ENCODE assay signal across 1 cellular context in the genomic region with DNA sequence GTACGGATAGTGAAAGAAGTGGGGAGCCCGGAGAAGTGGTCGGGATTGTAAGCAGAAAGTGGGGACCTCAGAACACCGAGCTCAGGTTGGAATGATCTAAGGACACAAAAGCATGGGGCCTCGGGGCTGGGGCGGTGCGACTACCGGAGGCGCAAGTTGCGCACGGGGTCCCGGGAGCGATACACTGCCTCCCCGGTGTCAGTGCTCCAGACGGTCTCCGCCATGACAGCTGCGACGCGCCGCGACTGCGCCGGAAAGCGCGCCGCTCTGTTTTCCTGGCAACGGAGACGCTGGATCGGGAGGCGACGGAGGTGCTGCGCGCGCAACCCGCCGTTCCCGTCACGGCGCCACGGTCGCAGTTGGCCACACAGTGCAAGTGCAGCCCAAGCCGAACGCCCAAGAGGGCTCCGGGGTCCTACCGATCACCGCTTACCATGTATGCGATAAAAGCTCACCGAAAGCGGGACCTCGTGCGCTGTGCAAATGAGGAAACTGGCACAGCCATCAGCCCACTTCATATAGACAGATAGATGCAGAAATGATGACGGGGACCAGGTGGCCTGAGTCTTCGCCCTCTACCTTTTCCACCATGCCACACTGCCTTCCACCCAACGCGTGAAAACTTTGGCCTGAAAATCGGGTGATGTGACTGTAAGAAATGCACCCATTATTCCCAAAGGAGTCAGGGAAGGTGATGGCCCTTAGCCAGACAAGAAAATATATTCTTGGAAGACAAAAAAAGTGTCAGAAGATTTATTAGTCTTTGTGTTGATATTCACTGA.
TF ChIP-seq lines count a peak whose summit lies in the region.

A gene (minus strand): TSS at position 249 of the 782 bp plus-strand sequence. CDS start 25 bp downstream, at position 224.

TF ChIP-seq in H1, 55 proteins besides CTCF, POLR2A, EP300 and RAD21:
- TF ChIP-seq TEAD4 (IDR thresholded peaks at IDR 0.05; ENCODE audit: low read depth, low read length) = no peak
- TF ChIP-seq CBX8 (IDR thresholded peaks at IDR 0.05; ENCODE audit: borderline replicate concordance, low read depth, low read length) = no peak
- TF ChIP-seq KDM4A (IDR thresholded peaks at IDR 0.05; ENCODE audit: low read depth, low read length, severe bottlenecking) = peak; percentile 85
- TF ChIP-seq YY1 (IDR thresholded peaks at IDR 0.05; ENCODE audit: low read depth, low read length) = peak; percentile 95
- TF ChIP-seq CBX5 (IDR thresholded peaks at IDR 0.05; ENCODE audit: low read depth, low read length) = no peak
- peak; percentile 62 for TF ChIP-seq TBP (IDR thresholded peaks at IDR 0.05; ENCODE audit: low read depth, low read length)
- no peak for TF ChIP-seq CTBP2 (IDR thresholded peaks at IDR 0.05; ENCODE audit: borderline replicate concordance, insufficient read depth, insufficient read length, low read length)
- TF ChIP-seq CHD1 (IDR thresholded peaks at IDR 0.05; ENCODE audit: low read depth, low read length) = no peak
- TF ChIP-seq ASH2L (IDR thresholded peaks at IDR 0.05; ENCODE audit: low read length) = no peak
- TF ChIP-seq, protein P1, sequence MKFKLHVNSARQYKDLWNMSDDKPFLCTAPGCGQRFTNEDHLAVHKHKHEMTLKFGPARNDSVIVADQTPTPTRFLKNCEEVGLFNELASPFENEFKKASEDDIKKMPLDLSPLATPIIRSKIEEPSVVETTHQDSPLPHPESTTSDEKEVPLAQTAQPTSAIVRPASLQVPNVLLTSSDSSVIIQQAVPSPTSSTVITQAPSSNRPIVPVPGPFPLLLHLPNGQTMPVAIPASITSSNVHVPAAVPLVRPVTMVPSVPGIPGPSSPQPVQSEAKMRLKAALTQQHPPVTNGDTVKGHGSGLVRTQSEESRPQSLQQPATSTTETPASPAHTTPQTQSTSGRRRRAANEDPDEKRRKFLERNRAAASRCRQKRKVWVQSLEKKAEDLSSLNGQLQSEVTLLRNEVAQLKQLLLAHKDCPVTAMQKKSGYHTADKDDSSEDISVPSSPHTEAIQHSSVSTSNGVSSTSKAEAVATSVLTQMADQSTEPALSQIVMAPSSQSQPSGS (IDR thresholded peaks at IDR 0.05; ENCODE audit: low read length) = no peak
- TF ChIP-seq, protein P2, sequence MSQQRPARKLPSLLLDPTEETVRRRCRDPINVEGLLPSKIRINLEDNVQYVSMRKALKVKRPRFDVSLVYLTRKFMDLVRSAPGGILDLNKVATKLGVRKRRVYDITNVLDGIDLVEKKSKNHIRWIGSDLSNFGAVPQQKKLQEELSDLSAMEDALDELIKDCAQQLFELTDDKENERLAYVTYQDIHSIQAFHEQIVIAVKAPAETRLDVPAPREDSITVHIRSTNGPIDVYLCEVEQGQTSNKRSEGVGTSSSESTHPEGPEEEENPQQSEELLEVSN (IDR thresholded peaks at IDR 0.05) = peak; percentile 88
- TF ChIP-seq PHF8 (conservative IDR thresholded peaks at IDR 0.05; ENCODE audit: low read depth, low read length) = peak; percentile 72
- TF ChIP-seq TCF12 (IDR thresholded peaks at IDR 0.05; ENCODE audit: low read depth, low read length) = no peak
- TF ChIP-seq, protein P3, sequence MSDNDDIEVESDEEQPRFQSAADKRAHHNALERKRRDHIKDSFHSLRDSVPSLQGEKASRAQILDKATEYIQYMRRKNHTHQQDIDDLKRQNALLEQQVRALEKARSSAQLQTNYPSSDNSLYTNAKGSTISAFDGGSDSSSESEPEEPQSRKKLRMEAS (IDR thresholded peaks at IDR 0.05) = peak; percentile 91
- TF ChIP-seq POLR2AphosphoS5 (IDR thresholded peaks at IDR 0.05; ENCODE audit: low read depth, low read length) = peak; percentile 79; the same call in 1 of the 2 replicates
- no peak for TF ChIP-seq JUN (IDR thresholded peaks at IDR 0.05; ENCODE audit: low read depth, low read length)
- no peak for TF ChIP-seq ZNF274 (IDR thresholded peaks at IDR 0.05; ENCODE audit: borderline replicate concordance, extremely low read depth, low read length)
- 0 out of 2 replicates have a peak, but pooled peaks have one; percentile 76 for TF ChIP-seq FOSL1 (IDR thresholded peaks at IDR 0.05; ENCODE audit: insufficient read depth, low read depth, low read length)
- TF ChIP-seq NRF1 (IDR thresholded peaks at IDR 0.05; ENCODE audit: low read depth, low read length) = peak; percentile 40; the same call in 1 of the 2 replicates
- TF ChIP-seq TAF1 (IDR thresholded peaks at IDR 0.05; ENCODE audit: low read depth, low read length) = peak; percentile 89
- TF ChIP-seq SIN3A (conservative IDR thresholded peaks at IDR 0.05 in 1 of 2, IDR thresholded peaks at IDR 0.05 in 1 of 2; ENCODE audit: low read depth in 1 of 2, low read length in 2 of 2) = peak; percentile 84 to 98; a peak in 3 of 4 replicates
- no peak for TF ChIP-seq SAP30 (IDR thresholded peaks at IDR 0.05; ENCODE audit: insufficient read depth, insufficient replicate concordance, low read length)
- TF ChIP-seq SRF (IDR thresholded peaks at IDR 0.05; ENCODE audit: low read depth, low read length) = peak; percentile 44; the same call in 1 of the 2 replicates
- no peak for TF ChIP-seq RNF2 (IDR thresholded peaks at IDR 0.05; ENCODE audit: borderline replicate concordance, low read depth, low read length, missing control alignments, poor library complexity, severe bottlenecking)
- TF ChIP-seq GTF2F1 (IDR thresholded peaks at IDR 0.05; ENCODE audit: borderline replicate concordance, low read depth, low read length) = 0 out of 2 replicates have a peak, but pooled peaks have one; percentile 48
- no peak for TF ChIP-seq BRCA1 (IDR thresholded peaks at IDR 0.05; ENCODE audit: low read depth, low read length)
- peak; percentile 95 for TF ChIP-seq CREB1 (IDR thresholded peaks at IDR 0.05)
- no peak for TF ChIP-seq NANOG (IDR thresholded peaks at IDR 0.05; ENCODE audit: insufficient read depth, low read depth, low read length, poor library complexity, severe bottlenecking)
- no peak for TF ChIP-seq HDAC6 (IDR thresholded peaks at IDR 0.05; ENCODE audit: low read depth, low read length)
- TF ChIP-seq KDM5A (IDR thresholded peaks at IDR 0.05; ENCODE audit: low read length) = peak; percentile 95
- TF ChIP-seq, protein P4, sequence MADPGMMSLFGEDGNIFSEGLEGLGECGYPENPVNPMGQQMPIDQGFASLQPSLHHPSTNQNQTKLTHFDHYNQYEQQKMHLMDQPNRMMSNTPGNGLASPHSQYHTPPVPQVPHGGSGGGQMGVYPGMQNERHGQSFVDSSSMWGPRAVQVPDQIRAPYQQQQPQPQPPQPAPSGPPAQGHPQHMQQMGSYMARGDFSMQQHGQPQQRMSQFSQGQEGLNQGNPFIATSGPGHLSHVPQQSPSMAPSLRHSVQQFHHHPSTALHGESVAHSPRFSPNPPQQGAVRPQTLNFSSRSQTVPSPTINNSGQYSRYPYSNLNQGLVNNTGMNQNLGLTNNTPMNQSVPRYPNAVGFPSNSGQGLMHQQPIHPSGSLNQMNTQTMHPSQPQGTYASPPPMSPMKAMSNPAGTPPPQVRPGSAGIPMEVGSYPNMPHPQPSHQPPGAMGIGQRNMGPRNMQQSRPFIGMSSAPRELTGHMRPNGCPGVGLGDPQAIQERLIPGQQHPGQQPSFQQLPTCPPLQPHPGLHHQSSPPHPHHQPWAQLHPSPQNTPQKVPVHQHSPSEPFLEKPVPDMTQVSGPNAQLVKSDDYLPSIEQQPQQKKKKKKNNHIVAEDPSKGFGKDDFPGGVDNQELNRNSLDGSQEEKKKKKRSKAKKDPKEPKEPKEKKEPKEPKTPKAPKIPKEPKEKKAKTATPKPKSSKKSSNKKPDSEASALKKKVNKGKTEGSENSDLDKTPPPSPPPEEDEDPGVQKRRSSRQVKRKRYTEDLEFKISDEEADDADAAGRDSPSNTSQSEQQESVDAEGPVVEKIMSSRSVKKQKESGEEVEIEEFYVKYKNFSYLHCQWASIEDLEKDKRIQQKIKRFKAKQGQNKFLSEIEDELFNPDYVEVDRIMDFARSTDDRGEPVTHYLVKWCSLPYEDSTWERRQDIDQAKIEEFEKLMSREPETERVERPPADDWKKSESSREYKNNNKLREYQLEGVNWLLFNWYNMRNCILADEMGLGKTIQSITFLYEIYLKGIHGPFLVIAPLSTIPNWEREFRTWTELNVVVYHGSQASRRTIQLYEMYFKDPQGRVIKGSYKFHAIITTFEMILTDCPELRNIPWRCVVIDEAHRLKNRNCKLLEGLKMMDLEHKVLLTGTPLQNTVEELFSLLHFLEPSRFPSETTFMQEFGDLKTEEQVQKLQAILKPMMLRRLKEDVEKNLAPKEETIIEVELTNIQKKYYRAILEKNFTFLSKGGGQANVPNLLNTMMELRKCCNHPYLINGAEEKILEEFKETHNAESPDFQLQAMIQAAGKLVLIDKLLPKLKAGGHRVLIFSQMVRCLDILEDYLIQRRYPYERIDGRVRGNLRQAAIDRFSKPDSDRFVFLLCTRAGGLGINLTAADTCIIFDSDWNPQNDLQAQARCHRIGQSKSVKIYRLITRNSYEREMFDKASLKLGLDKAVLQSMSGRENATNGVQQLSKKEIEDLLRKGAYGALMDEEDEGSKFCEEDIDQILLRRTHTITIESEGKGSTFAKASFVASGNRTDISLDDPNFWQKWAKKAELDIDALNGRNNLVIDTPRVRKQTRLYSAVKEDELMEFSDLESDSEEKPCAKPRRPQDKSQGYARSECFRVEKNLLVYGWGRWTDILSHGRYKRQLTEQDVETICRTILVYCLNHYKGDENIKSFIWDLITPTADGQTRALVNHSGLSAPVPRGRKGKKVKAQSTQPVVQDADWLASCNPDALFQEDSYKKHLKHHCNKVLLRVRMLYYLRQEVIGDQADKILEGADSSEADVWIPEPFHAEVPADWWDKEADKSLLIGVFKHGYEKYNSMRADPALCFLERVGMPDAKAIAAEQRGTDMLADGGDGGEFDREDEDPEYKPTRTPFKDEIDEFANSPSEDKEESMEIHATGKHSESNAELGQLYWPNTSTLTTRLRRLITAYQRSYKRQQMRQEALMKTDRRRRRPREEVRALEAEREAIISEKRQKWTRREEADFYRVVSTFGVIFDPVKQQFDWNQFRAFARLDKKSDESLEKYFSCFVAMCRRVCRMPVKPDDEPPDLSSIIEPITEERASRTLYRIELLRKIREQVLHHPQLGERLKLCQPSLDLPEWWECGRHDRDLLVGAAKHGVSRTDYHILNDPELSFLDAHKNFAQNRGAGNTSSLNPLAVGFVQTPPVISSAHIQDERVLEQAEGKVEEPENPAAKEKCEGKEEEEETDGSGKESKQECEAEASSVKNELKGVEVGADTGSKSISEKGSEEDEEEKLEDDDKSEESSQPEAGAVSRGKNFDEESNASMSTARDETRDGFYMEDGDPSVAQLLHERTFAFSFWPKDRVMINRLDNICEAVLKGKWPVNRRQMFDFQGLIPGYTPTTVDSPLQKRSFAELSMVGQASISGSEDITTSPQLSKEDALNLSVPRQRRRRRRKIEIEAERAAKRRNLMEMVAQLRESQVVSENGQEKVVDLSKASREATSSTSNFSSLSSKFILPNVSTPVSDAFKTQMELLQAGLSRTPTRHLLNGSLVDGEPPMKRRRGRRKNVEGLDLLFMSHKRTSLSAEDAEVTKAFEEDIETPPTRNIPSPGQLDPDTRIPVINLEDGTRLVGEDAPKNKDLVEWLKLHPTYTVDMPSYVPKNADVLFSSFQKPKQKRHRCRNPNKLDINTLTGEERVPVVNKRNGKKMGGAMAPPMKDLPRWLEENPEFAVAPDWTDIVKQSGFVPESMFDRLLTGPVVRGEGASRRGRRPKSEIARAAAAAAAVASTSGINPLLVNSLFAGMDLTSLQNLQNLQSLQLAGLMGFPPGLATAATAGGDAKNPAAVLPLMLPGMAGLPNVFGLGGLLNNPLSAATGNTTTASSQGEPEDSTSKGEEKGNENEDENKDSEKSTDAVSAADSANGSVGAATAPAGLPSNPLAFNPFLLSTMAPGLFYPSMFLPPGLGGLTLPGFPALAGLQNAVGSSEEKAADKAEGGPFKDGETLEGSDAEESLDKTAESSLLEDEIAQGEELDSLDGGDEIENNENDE (IDR thresholded peaks at IDR 0.05; ENCODE audit: insufficient replicate concordance, low read length) = no peak
- TF ChIP-seq HDAC2 (IDR thresholded peaks at IDR 0.05; ENCODE audit: borderline replicate concordance in 1 of 2, low read depth in 2 of 2, low read length in 2 of 2) = peak in 1 of 2 experiments; percentile 87; a peak in 2 of 4 replicates
- 0 out of 2 replicates have a peak, but pooled peaks have one; percentile 8 for TF ChIP-seq JUND (IDR thresholded peaks at IDR 0.05; ENCODE audit: low read length)
- TF ChIP-seq, protein P5, sequence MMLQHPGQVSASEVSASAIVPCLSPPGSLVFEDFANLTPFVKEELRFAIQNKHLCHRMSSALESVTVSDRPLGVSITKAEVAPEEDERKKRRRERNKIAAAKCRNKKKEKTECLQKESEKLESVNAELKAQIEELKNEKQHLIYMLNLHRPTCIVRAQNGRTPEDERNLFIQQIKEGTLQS (IDR thresholded peaks at IDR 0.05; ENCODE audit: insufficient read depth, low read depth, low read length) = peak; percentile 76
- no peak for TF ChIP-seq SP2 (IDR thresholded peaks at IDR 0.05; ENCODE audit: low read length)
- TF ChIP-seq EZH2 (IDR thresholded peaks at IDR 0.05; ENCODE audit: low read depth, low read length, severe bottlenecking) = no peak
- no peak for TF ChIP-seq SIX5 (IDR thresholded peaks at IDR 0.05; ENCODE audit: low read depth, low read length)
- no peak for TF ChIP-seq BCL11A (IDR thresholded peaks at IDR 0.05; ENCODE audit: low read depth in 2 of 2, low read length in 2 of 2)
- no peak for TF ChIP-seq CHD2 (IDR thresholded peaks at IDR 0.05; ENCODE audit: low read length)
- no peak for TF ChIP-seq GABPA (IDR thresholded peaks at IDR 0.05; ENCODE audit: borderline replicate concordance, insufficient read depth, low read length)
- no peak for TF ChIP-seq MAFK (IDR thresholded peaks at IDR 0.05; ENCODE audit: low read depth, low read length)
- no peak for TF ChIP-seq RBBP5 (IDR thresholded peaks at IDR 0.05; ENCODE audit: borderline replicate concordance, low read depth, low read length)
- no peak for TF ChIP-seq RXRA (IDR thresholded peaks at IDR 0.05; ENCODE audit: insufficient read depth, low read depth, low read length)
- no peak for TF ChIP-seq RFX5 (IDR thresholded peaks at IDR 0.05; ENCODE audit: borderline replicate concordance, low read depth, low read length)
TF ChIP-seq in H1: peak in this region for 18.
